22 cellular contexts compared by ENCODE assay signal in genomic region chr10:27625452-27626345, GRCh38.
DNase-seq lines count a peak whose midpoint lies in the region; ATAC-seq and TF ChIP-seq lines count a peak whose summit lies in the region.
"Had no signal": no experiment of that assay in that cellular context is flagged by ENCODE, and none has a peak within 500 bp of the region (broad histone marks: within the 10 kb centered on the region; RNA-seq: fewer than 3 reads in every experiment).

No MANE protein-coding gene starts in this region.

- H3K9ac ChIP-seq in adipocyte (ENCODE audit: low read length) (peak overlapping the region; percentile 57), iPS-20b (ENCODE audit: low read depth, low read length) (peak overlapping the region; percentile 37; the same call in 1 of the 2 replicates), subcutaneous abdominal adipose tissue (ENCODE audit: low read length in 5 of 5) (peak overlapping the region in 1 of 5 donors; percentile 41)

- H3K4me3 Mint-ChIP-seq in GM23338: peak overlapping the region; percentile 54
- H3K4me3 Mint-ChIP-seq: natural killer cell; T-helper 1 cell treated with Interleukin-12 subunit alpha and Interleukin-12 subunit beta and Interleukin-4 antibody, amounts not matched to agents 30 μg/mL and 1 μg/mL, for 36 hours had no signal

- no peaks in the 10 kb centered on the region for H4K20me1 ChIP-seq in GM23338 (replicated peaks; ENCODE audit: insufficient read depth)

- H3K9me2 ChIP-seq in GM23338 (ENCODE audit: insufficient read depth): 0 out of 2 replicates have a peak, but pooled peaks cover 6% of the 10 kb centered on the region

- DNase-seq in GM23338 (ENCODE audit: low spot score) (peak; percentile 47), adipocyte (ENCODE audit: low read depth) (peak; percentile 61), 8988T (no peak), dermis blood vessel endothelial cell (no peak)
- DNase-seq: activated CD4-positive, alpha-beta T cell treated with anti-CD3 and anti-CD28 coated beads, Interleukin-2, amount 50 U/mL, for 1 hour; activated CD8-positive, alpha-beta memory T cell treated with anti-CD3 and anti-CD28 coated beads, Interleukin-2, amount 50 U/mL, for 48 hours; COR-L47; hypothalamus; KBM-7; mesenchymal stem cell; natural killer cell; NCI-H187; NCI-H226; Peyer's patch; SJCRH30; stimulated activated naive CD4-positive, alpha-beta T cell; transverse colon had no signal

- no peak for TF ChIP-seq CTCF in GM23338 (conservative IDR thresholded peaks at IDR 0.05; ENCODE audit: low read depth in 2 of 2)

- H3K27ac ChIP-seq in GM23338 (ENCODE audit: low read depth): no peak overlapping the region
- H3K27ac ChIP-seq in iPS-20b (ENCODE audit: low read length): no peak overlapping the region
- H3K27ac ChIP-seq in subcutaneous abdominal adipose tissue (ENCODE audit: low read depth, low read length): no peak overlapping the region
- H3K27ac ChIP-seq: Peyer's patch, SJCRH30, transverse colon had no signal

- H3K9me3 Mint-ChIP-seq in GM23338: no peaks in the 10 kb centered on the region
- H3K9me3 Mint-ChIP-seq: brain; natural killer cell; T-helper 1 cell treated with Interleukin-12 subunit alpha and Interleukin-12 subunit beta and Interleukin-4 antibody, amounts not matched to agents 30 μg/mL and 1 μg/mL, for 36 hours had no signal

- H3K36me3 Mint-ChIP-seq in GM23338 (ENCODE audit: low read depth): no peaks in the 10 kb centered on the region
- H3K36me3 Mint-ChIP-seq: brain, natural killer cell had no signal

- peaks cover 38% of the 10 kb centered on the region for H3K4me1 Mint-ChIP-seq in GM23338
- H3K4me1 Mint-ChIP-seq: natural killer cell had no signal

- no peaks in the 10 kb centered on the region for H3F3A ChIP-seq in GM23338 (replicated peaks; ENCODE audit: low read depth)

- peaks cover 8% of the 10 kb centered on the region for H3K27me3 Mint-ChIP-seq in GM23338 (ENCODE audit: insufficient read depth, low read depth, poor library complexity)
- H3K27me3 Mint-ChIP-seq: brain had no signal

- H3K4me3 ChIP-seq in GM23338 (peak overlapping the region; percentile 49; the same call in 1 of the 2 replicates), adipocyte (ENCODE audit: low read length) (no peak overlapping the region), iPS-20b (ENCODE audit: low read length) (peak overlapping the region; percentile 51; the same call in 1 of the 2 replicates), subcutaneous abdominal adipose tissue (ENCODE audit: low read depth in 1 of 5, low read length in 5 of 5) (peak overlapping the region in 3 of 5 donors; percentile 5 to 28 (median 13))
- H3K4me3 ChIP-seq: Peyer's patch, SJCRH30, transverse colon had no signal

- ATAC-seq in GM23338 (peak; percentile 88), HG02870 (IDR thresholded peaks at IDR 0.05; ENCODE audit: unreplicated experiment) (no peak)
- ATAC-seq: natural killer cell had no signal

- H3K36me3 ChIP-seq in GM23338 (ENCODE audit: insufficient read depth): no peaks in the 10 kb centered on the region
- no peaks in the 10 kb centered on the region for H3K36me3 ChIP-seq in adipocyte (ENCODE audit: control insufficient read depth, insufficient read depth, low read length, severe bottlenecking)
- H3K36me3 ChIP-seq in iPS-20b (ENCODE audit: insufficient read depth, low read depth, low read length): no peaks in the 10 kb centered on the region
- H3K36me3 ChIP-seq in subcutaneous abdominal adipose tissue (ENCODE audit: control insufficient read depth in 5 of 5, insufficient read depth in 5 of 5, low read length in 5 of 5): no peaks in the 10 kb centered on the region
- H3K36me3 ChIP-seq: Peyer's patch, SJCRH30, transverse colon had no signal

- H3K79me2 ChIP-seq in GM23338 (replicated peaks; ENCODE audit: insufficient read depth): no peaks in the 10 kb centered on the region

- H3K27me3 ChIP-seq in GM23338 (ENCODE audit: insufficient read depth) (no peaks in the 10 kb centered on the region), adipocyte (replicated peaks; ENCODE audit: control insufficient read depth, insufficient read depth, low read length) (no peaks in the 10 kb centered on the region), iPS-20b (ENCODE audit: insufficient read depth, low read length) (no peaks in the 10 kb centered on the region), subcutaneous abdominal adipose tissue (ENCODE audit: control insufficient read depth in 5 of 5, insufficient read depth in 4 of 5, low read length in 5 of 5) (no peaks in the 10 kb centered on the region)
- H3K27me3 ChIP-seq: Peyer's patch, SJCRH30, transverse colon had no signal

- H3K4me2 ChIP-seq in GM23338: peak overlapping the region; percentile 79

- H2AFZ ChIP-seq in GM23338: peak overlapping the region; percentile 96

- H3K4me1 ChIP-seq in GM23338 (ENCODE audit: insufficient read depth) (peaks cover 22% of the 10 kb centered on the region), adipocyte (ENCODE audit: control insufficient read depth, insufficient read depth, low read length) (peaks cover 30% of the 10 kb centered on the region), iPS-20b (ENCODE audit: insufficient read depth, low read length) (peaks cover 8% of the 10 kb centered on the region; the same call in 1 of the 2 replicates), subcutaneous abdominal adipose tissue (ENCODE audit: control insufficient read depth in 5 of 5, insufficient read depth in 5 of 5, low read length in 5 of 5) (peaks cover 0 to 24% (median 21%) of the 10 kb centered on the region in 5 donors)
- H3K4me1 ChIP-seq: Peyer's patch had no signal

- H3K27ac Mint-ChIP-seq in GM23338: no peak overlapping the region
- H3K27ac Mint-ChIP-seq: natural killer cell; T-helper 1 cell treated with Interleukin-12 subunit alpha and Interleukin-12 subunit beta and Interleukin-4 antibody, amounts not matched to agents 30 μg/mL and 1 μg/mL, for 36 hours had no signal

- H3K9me3 ChIP-seq in adipocyte (ENCODE audit: control insufficient read depth, low read length) (no peaks in the 10 kb centered on the region), iPS-20b (ENCODE audit: insufficient read depth, low read depth, low read length) (no peaks in the 10 kb centered on the region), subcutaneous abdominal adipose tissue (ENCODE audit: control insufficient read depth in 5 of 5, low read length in 5 of 5) (no peaks in the 10 kb centered on the region)
- H3K9me3 ChIP-seq: Peyer's patch, SJCRH30, transverse colon had no signal

TF ChIP-seq in GM23338, 12 proteins besides CTCF, POLR2A, EP300 and RAD21 (continues in another document):
- TF ChIP-seq POLR2AphosphoS5 (IDR thresholded peaks at IDR 0.05; ENCODE audit: low read depth): no peak
- TF ChIP-seq ZNF331 (CRISPR knock-in tag; IDR thresholded peaks at IDR 0.05; ENCODE audit: low read depth): no peak
- no peak for TF ChIP-seq ETS1 (IDR thresholded peaks at IDR 0.05)
- no peak for TF ChIP-seq EZH2phosphoT487 (IDR thresholded peaks at IDR 0.05; ENCODE audit: unreplicated experiment)
- no peak for TF ChIP-seq ZNF114 (CRISPR knock-in tag; IDR thresholded peaks at IDR 0.05)
- no peak for TF ChIP-seq REST (IDR thresholded peaks at IDR 0.05; ENCODE audit: unreplicated experiment)
- TF ChIP-seq JUNB (IDR thresholded peaks at IDR 0.05; ENCODE audit: unreplicated experiment): no peak

Comparison
In these comparisons a context has a peak if more than half of its experiments do, and no peak if none do; other contexts are left out.
1. DNase-seq: peak in GM23338 (single experiment) and adipocyte (single experiment); none in 8988T (single experiment) and dermis blood vessel endothelial cell (single experiment).